Comparison of ENCODE assay signal across 8 cellular contexts in the genomic region with DNA sequence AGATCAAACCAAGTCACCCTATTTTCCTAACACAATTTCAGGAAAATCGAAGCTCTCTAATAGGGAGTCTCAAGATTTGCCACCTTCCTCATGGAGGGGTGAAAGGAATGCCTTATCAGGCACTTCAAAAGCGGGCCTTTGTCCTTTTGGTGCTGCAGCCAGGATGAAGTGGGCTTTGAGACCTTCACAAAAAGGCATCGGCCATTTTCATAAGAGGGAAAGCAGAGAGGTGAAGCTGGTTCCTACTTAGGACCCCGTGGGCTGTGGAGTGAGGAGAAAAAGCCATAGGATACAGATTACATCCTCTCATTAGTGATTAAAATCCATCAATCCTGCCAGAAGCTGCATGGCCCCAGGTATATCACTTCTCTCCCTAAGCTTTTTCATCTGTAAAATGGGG. TPM values are rescaled to one million over a fixed set of nuclear protein-coding genes. Genes with fewer than 3 reads are reported as not detected.
DNase-seq lines count a peak whose midpoint lies in the region; ATAC-seq and TF ChIP-seq lines count a peak whose summit lies in the region.

No MANE protein-coding gene starts in this region.

- no peak for TF ChIP-seq RAD21 in SK-N-SH (IDR thresholded peaks at IDR 0.05; ENCODE audit: low read length)

- 0 out of 4 replicates have a peak overlapping the region, but pooled peaks of 1 of the 2 experiments have one; percentile 14 for H3K27ac ChIP-seq in SK-N-SH (ENCODE audit: low read depth in 2 of 2, low read length in 1 of 2)

- peak overlapping the region; percentile 87 for H3K9ac ChIP-seq in SK-N-SH

- H3K4me2 ChIP-seq in SK-N-SH = peak overlapping the region; percentile 98

- no peak for DNase-seq in SK-N-SH
- DNase-seq in activated CD8-positive, alpha-beta T cell treated with anti-CD3 and anti-CD28 coated beads, Interleukin-2, amount 10 ng/mL, durations not matched to agents 7 days and 5 days = no peak
- DNase-seq in stimulated activated naive CD8-positive, alpha-beta T cell treated with anti-CD3 and anti-CD28 coated beads, Interleukin-15, amount 100 ng/mL, for 72 hours = no peak
- DNase-seq in HUDEP-2 (lab: John Stamatoyannopoulos, UW; ENCODE audit: unreplicated experiment in 76 of 76) = no peak
- no peak for DNase-seq in stimulated activated CD4-positive, alpha-beta T cell treated with anti-CD3 and anti-CD28 coated beads, Interleukin-2, amount 100 ng/mL, for 48 hours
- DNase-seq in SW480 (ENCODE audit: low spot score) = no peak

- no peaks in the 10 kb centered on the region for H4K20me1 ChIP-seq in SK-N-SH (ENCODE audit: insufficient read depth)

- POLR2A ChIA-PET in SK-N-SH (lab: Yijun Ruan, JAX) = interaction anchor here (0.7 to 2.0 kb wide), 9 partner anchors 39 to 170 kb away, joined by 3 to 8 read pairs (median 7); partner anchors contain the start of genes JADE2 and UBE2B
- POLR2A ChIA-PET in activated CD8-positive, alpha-beta T cell treated with anti-CD3 and anti-CD28 coated beads, Interleukin-2, amount 10 ng/mL, durations not matched to agents 7 days and 5 days (lab: Charles Lee) = interaction anchor here (1.0 to 4.4 kb wide), 16 partner anchors 12 to 234 kb away, joined by 3 to 29 read pairs (median 5); partner anchors contain the start of genes JADE2, PPP2CA and UBE2B

- H3K27me3 Mint-ChIP-seq in activated CD8-positive, alpha-beta T cell treated with anti-CD3 and anti-CD28 coated beads, Interleukin-2, amount 10 ng/mL, durations not matched to agents 7 days and 5 days (ENCODE audit: low read depth) = no peaks in the 10 kb centered on the region
- no peaks in the 10 kb centered on the region for H3K27me3 Mint-ChIP-seq in stimulated activated naive CD8-positive, alpha-beta T cell treated with anti-CD3 and anti-CD28 coated beads, Interleukin-15, amount 100 ng/mL, for 72 hours

- H3K4me3 ChIP-seq in SK-N-SH (ENCODE audit: low read depth in 2 of 2, low read length in 1 of 2) (peak overlapping the region; percentile 65 to 99), iPS-18c (ENCODE audit: insufficient read depth, low read depth, low read length) (peak overlapping the region; percentile 93)

- WGBS in SK-N-SH (ENCODE audit: low lambda C conversion rate) = 41% methylated on average over 4 of the region's 4 CpGs

- peak overlapping the region; percentile 87 for H3K27ac Mint-ChIP-seq in activated CD8-positive, alpha-beta T cell treated with anti-CD3 and anti-CD28 coated beads, Interleukin-2, amount 10 ng/mL, durations not matched to agents 7 days and 5 days
- H3K27ac Mint-ChIP-seq in stimulated activated naive CD8-positive, alpha-beta T cell treated with anti-CD3 and anti-CD28 coated beads, Interleukin-15, amount 100 ng/mL, for 72 hours = peak overlapping the region; percentile 90 to 94

- peaks cover 36% of the 10 kb centered on the region for H3K4me1 Mint-ChIP-seq in activated CD8-positive, alpha-beta T cell treated with anti-CD3 and anti-CD28 coated beads, Interleukin-2, amount 10 ng/mL, durations not matched to agents 7 days and 5 days (ENCODE audit: low read depth)
- H3K4me1 Mint-ChIP-seq in stimulated activated naive CD8-positive, alpha-beta T cell treated with anti-CD3 and anti-CD28 coated beads, Interleukin-15, amount 100 ng/mL, for 72 hours = peaks cover 41% of the 10 kb centered on the region

- CTCF ChIA-PET in SK-N-SH (lab: Yijun Ruan, JAX) = interaction anchor here (0.7 to 7.7 kb wide), 34 partner anchors 10 to 330 kb away, joined by 3 to 61 read pairs (median 5); partner anchors contain the start of gene JADE2
- CTCF ChIA-PET in activated CD8-positive, alpha-beta T cell treated with anti-CD3 and anti-CD28 coated beads, Interleukin-2, amount 10 ng/mL, durations not matched to agents 7 days and 5 days (lab: Charles Lee) = interaction anchor here (1.0 to 7.8 kb wide), 29 partner anchors 13 to 494 kb away, joined by 3 to 45 read pairs (median 5); partner anchors contain the start of genes PCBD2 and UBE2B

- peaks cover 0 to 14% of the 10 kb centered on the region in 2 experiments; a peak in 2 of 4 replicates for H3K4me1 ChIP-seq in SK-N-SH (ENCODE audit: control insufficient read depth in 1 of 2, insufficient read depth in 2 of 2, low read depth in 1 of 2, low read length in 1 of 2)

- H3F3A ChIP-seq in SK-N-SH (replicated peaks; ENCODE audit: insufficient read depth) = peaks cover 2% of the 10 kb centered on the region

- H3K9me3 ChIP-seq in SK-N-SH = no peaks in the 10 kb centered on the region
- peaks cover 2% of the 10 kb centered on the region for H3K9me3 ChIP-seq in iPS-18c (ENCODE audit: control insufficient read depth, insufficient read depth, low read length)

- TF ChIP-seq CTCF in SK-N-SH (IDR thresholded peaks at IDR 0.05) = no peak

- no peak for TF ChIP-seq EP300 in SK-N-SH (IDR thresholded peaks at IDR 0.05; ENCODE audit: borderline replicate concordance in 1 of 2, low read depth in 1 of 2, low read length in 1 of 2)

- peaks cover 2 to 5% of the 10 kb centered on the region in 2 experiments for H3K36me3 ChIP-seq in SK-N-SH (replicated peaks in 1 of 2; ENCODE audit: control insufficient read depth in 1 of 2, insufficient read depth in 2 of 2, low read length in 1 of 2)

- peaks cover 16% of the 10 kb centered on the region for H3K36me3 Mint-ChIP-seq in activated CD8-positive, alpha-beta T cell treated with anti-CD3 and anti-CD28 coated beads, Interleukin-2, amount 10 ng/mL, durations not matched to agents 7 days and 5 days (ENCODE audit: low read depth)

- H3K4me3 Mint-ChIP-seq in activated CD8-positive, alpha-beta T cell treated with anti-CD3 and anti-CD28 coated beads, Interleukin-2, amount 10 ng/mL, durations not matched to agents 7 days and 5 days = peak overlapping the region; percentile 96
- peak overlapping the region; percentile 95 to 100 for H3K4me3 Mint-ChIP-seq in stimulated activated naive CD8-positive, alpha-beta T cell treated with anti-CD3 and anti-CD28 coated beads, Interleukin-15, amount 100 ng/mL, for 72 hours

- no peaks in the 10 kb centered on the region for H3K27me3 ChIP-seq in SK-N-SH (ENCODE audit: insufficient read depth)

- H2AFZ ChIP-seq in SK-N-SH (ENCODE audit: low read depth) = peak overlapping the region; percentile 91; the same call in 1 of the 2 replicates

- H3K9me2 ChIP-seq in SK-N-SH = no peaks in the 10 kb centered on the region

- H3K79me2 ChIP-seq in SK-N-SH (ENCODE audit: insufficient read depth) = peaks cover 30% of the 10 kb centered on the region

- no peaks in the 10 kb centered on the region for H3K9me3 Mint-ChIP-seq in activated CD8-positive, alpha-beta T cell treated with anti-CD3 and anti-CD28 coated beads, Interleukin-2, amount 10 ng/mL, durations not matched to agents 7 days and 5 days (ENCODE audit: insufficient read depth)
- H3K9me3 Mint-ChIP-seq in stimulated activated naive CD8-positive, alpha-beta T cell treated with anti-CD3 and anti-CD28 coated beads, Interleukin-15, amount 100 ng/mL, for 72 hours = no peaks in the 10 kb centered on the region

- no peak for ATAC-seq in SK-N-SH treated with all-trans-retinoic acid at 6 μM for 48 hours
- no peak for ATAC-seq in activated CD8-positive, alpha-beta T cell treated with anti-CD3 and anti-CD28 coated beads, Interleukin-2, amount 10 ng/mL, durations not matched to agents 7 days and 5 days
- ATAC-seq in stimulated activated naive CD8-positive, alpha-beta T cell treated with anti-CD3 and anti-CD28 coated beads, Interleukin-15, amount 100 ng/mL, for 72 hours = no peak

TF ChIP-seq in SK-N-SH, 30 proteins besides CTCF, POLR2A, EP300 and RAD21 (continues in another document):
- TF ChIP-seq NFIC (IDR thresholded peaks at IDR 0.05; ENCODE audit: borderline replicate concordance) (no peak), PBX3 (IDR thresholded peaks at IDR 0.05) (no peak), GATA2 (CRISPR knock-in tag; IDR thresholded peaks at IDR 0.05) (no peak), TAF1 (IDR thresholded peaks at IDR 0.05; ENCODE audit: borderline replicate concordance, low read depth, low read length) (no peak)

TF ChIP-seq in SK-N-SH treated with all-trans-retinoic acid at 6 μM for 48 hours, 23 proteins besides CTCF, POLR2A, EP300 and RAD21 (continues in another document):
- TF ChIP-seq ZNF8 (CRISPR knock-in tag; IDR thresholded peaks at IDR 0.05) = no peak
- TF ChIP-seq CSRNP3 (CRISPR knock-in tag; IDR thresholded peaks at IDR 0.05) = no peak
- no peak for TF ChIP-seq ARNTL (CRISPR knock-in tag; IDR thresholded peaks at IDR 0.05; ENCODE audit: borderline replicate concordance, low read depth)

RNA-seq across cellular contexts. Expression of gene CDKN2AIPNL, which starts 0.9 kb away (rescaled TPM):
- 23.3 and 29.4 TPM in 2 replicates for polyA plus RNA-seq in SK-N-SH (2012; rRNA removed)
- 32.0 and 35.5 TPM in 2 replicates for polyA plus RNA-seq in SK-N-SH (2012; cell fraction: cytosol; rRNA removed)
- polyA plus RNA-seq in SK-N-SH (2012; cell fraction: nucleus; rRNA removed) = 7.2 and 10.1 TPM in 2 replicates
- total RNA-seq in activated CD8-positive, alpha-beta T cell treated with anti-CD3 and anti-CD28 coated beads, Interleukin-2, amount 10 ng/mL, durations not matched to agents 7 days and 5 days = 10 to 100 TPM; 31.3 to 32.5 TPM

RNA-seq across cellular contexts. Expression of gene UBE2B, which starts 39.5 kb away (rescaled TPM):
- polyA plus RNA-seq in SK-N-SH (2012; rRNA removed) = 24.3 and 28.0 TPM in 2 replicates
- 38.9 and 58.5 TPM in 2 replicates for polyA plus RNA-seq in SK-N-SH (2012; cell fraction: cytosol; rRNA removed)
- 12.3 and 29.5 TPM in 2 replicates for polyA plus RNA-seq in SK-N-SH (2012; cell fraction: nucleus; rRNA removed)
- total RNA-seq in activated CD8-positive, alpha-beta T cell treated with anti-CD3 and anti-CD28 coated beads, Interleukin-2, amount 10 ng/mL, durations not matched to agents 7 days and 5 days = 10 to 100 TPM; 83.0 to 87.6 TPM

RNA-seq across cellular contexts. Expression of gene CDKL3, which starts 43.9 kb away (rescaled TPM):
- 1.4 and 1.9 TPM in 2 replicates for polyA plus RNA-seq in SK-N-SH (2012; rRNA removed)
- 1.8 and 3.3 TPM in 2 replicates for polyA plus RNA-seq in SK-N-SH (2012; cell fraction: cytosol; rRNA removed)
- polyA plus RNA-seq in SK-N-SH (2012; cell fraction: nucleus; rRNA removed) = 2.2 and 3.4 TPM in 2 replicates
- total RNA-seq in activated CD8-positive, alpha-beta T cell treated with anti-CD3 and anti-CD28 coated beads, Interleukin-2, amount 10 ng/mL, durations not matched to agents 7 days and 5 days = 1 to 10 TPM in 1 of 2 experiments, under 1 TPM in 1; 0.53 to 1.2 TPM
